18 cellular contexts compared by ENCODE assay signal in the genomic region with DNA sequence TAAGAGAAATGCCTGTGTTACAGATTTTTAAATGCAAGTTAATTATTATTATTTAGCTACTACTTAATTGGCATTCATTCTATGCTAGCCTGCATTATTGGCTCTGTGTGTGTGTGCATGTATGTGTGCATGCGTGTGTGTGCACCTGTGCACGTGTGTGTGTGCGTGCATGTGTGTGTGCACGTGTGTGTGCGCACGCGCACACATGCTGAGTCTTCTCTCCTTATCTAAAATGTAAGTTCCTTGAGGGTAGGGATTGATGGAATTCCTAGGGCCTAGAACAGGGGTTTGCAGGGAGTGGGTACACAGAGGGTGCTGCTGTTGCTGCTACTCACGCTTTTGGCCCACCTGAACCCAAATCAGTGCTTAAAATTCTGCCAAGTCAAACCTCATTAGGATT. TPM values are rescaled to one million over a fixed set of nuclear protein-coding genes. Genes with fewer than 3 reads are reported as not detected.
A peak's percentile ranks its signal among the peaks of the same experiment; 100 is the strongest.
DNase-seq lines count a peak whose midpoint lies in the region; ATAC-seq, FAIRE-seq and TF ChIP-seq lines count a peak whose summit lies in the region.
"Had no signal": no experiment of that assay in that cellular context is flagged by ENCODE, and none has a peak within 500 bp of the region (broad histone marks: within the 10 kb centered on the region; RNA-seq: fewer than 3 reads in every experiment).

No MANE protein-coding gene starts in this region.

- no peak for FAIRE-seq in A549 (lab: Jason Lieb, UNC)

- H3K27ac ChIP-seq in A549 (peak overlapping the region; percentile 61 to 81), mucosa of rectum (ENCODE audit: low read depth in 2 of 2, low read length in 2 of 2) (peak overlapping the region; percentile 60 to 94)
- peak overlapping the region; percentile 20 for H3K27ac ChIP-seq in CD4-positive, alpha-beta memory T cell (ENCODE audit: low read depth, low read length)
- H3K27ac ChIP-seq: left ventricle myocardium inferior had no signal

- CTCF ChIA-PET in A549 (lab: Yijun Ruan, JAX), result interaction anchor here (0.9 to 1.2 kb wide), 2 partner anchors 28 to 35 kb away, joined by 3 read pairs; no protein-coding TSS in a partner anchor
- CTCF ChIA-PET in CD4-positive, alpha-beta memory T cell (lab: Charles Lee; ENCODE audit: partially characterized antibody), result interaction anchor here (0.8 to 1.8 kb wide), 3 partner anchors 42 to 220 kb away, joined by 3 to 4 read pairs (median 3); no protein-coding TSS in a partner anchor

- TF ChIP-seq CTCF in A549 (IDR thresholded peaks at IDR 0.05), result no peak

- peak overlapping the region; percentile 43 for H3K4me2 ChIP-seq in A549

- ATAC-seq in A549, result no peak
- no peak for ATAC-seq in GM21737 (IDR thresholded peaks at IDR 0.05; ENCODE audit: unreplicated experiment)
- ATAC-seq: HCT116 had no signal

- H3K9ac ChIP-seq in mucosa of rectum (ENCODE audit: low read depth in 1 of 2, low read length in 2 of 2), result no peak overlapping the region

- no peaks in the 10 kb centered on the region for H3K9me3 Mint-ChIP-seq in CD4-positive, alpha-beta memory T cell
- H3K9me3 Mint-ChIP-seq in activated T-helper 1 cell treated with anti-CD3 and anti-CD28 coated beads, Interleukin-12 subunit alpha, Interleukin-12 subunit beta, Interleukin-2, Interleukin-4 antibody, amounts not matched to agents 30 ng/mL and 10 ng/mL and 1 ng/mL, durations not matched to agents 14 hours and 24 hours and 36 hours, result peaks cover 2% of the 10 kb centered on the region
- H3K9me3 Mint-ChIP-seq: naive thymus-derived CD8-positive, alpha-beta T cell had no signal

- peaks cover 69% of the 10 kb centered on the region for H3K4me1 ChIP-seq in A549
- peaks cover 50% of the 10 kb centered on the region for H3K4me1 ChIP-seq in CD4-positive, alpha-beta memory T cell (ENCODE audit: insufficient read depth, low read length)
- peaks cover 33 to 74% of the 10 kb centered on the region in 2 donors for H3K4me1 ChIP-seq in mucosa of rectum (ENCODE audit: control insufficient read depth in 2 of 2, insufficient read depth in 2 of 2, low read length in 2 of 2)

- intact Hi-C loops in CD4-positive, alpha-beta memory T cell (cut with micrococcal nuclease), result loop anchor here (2.0 kb wide), 1 partner anchor 17 kb away; no protein-coding TSS in a partner anchor
- intact Hi-C loops in activated T-helper 1 cell treated with anti-CD3 and anti-CD28 coated beads, Interleukin-12 subunit alpha, Interleukin-12 subunit beta, Interleukin-2, Interleukin-4 antibody, amounts not matched to agents 30 ng/mL and 10 ng/mL and 1 ng/mL, durations not matched to agents 14 hours and 24 hours and 36 hours (cut with micrococcal nuclease), result no loop called here

- 98% methylated on average over 8 of the region's 8 CpGs for WGBS in A549 (ENCODE audit: missing lambda C conversion rate)

- TF ChIP-seq EP300 in A549 (IDR thresholded peaks at IDR 0.05), result no peak

- H3K9me3 ChIP-seq in A549, result no peaks in the 10 kb centered on the region
- H3K9me3 ChIP-seq in CD4-positive, alpha-beta memory T cell (ENCODE audit: control insufficient read depth in 1 of 2, low read length in 2 of 2), result no peaks in the 10 kb centered on the region
- no peaks in the 10 kb centered on the region for H3K9me3 ChIP-seq in mucosa of rectum (ENCODE audit: control insufficient read depth in 2 of 2, low read length in 2 of 2)
- H3K9me3 ChIP-seq: left ventricle myocardium inferior had no signal

- H3K4me3 Mint-ChIP-seq in CD4-positive, alpha-beta memory T cell, result peak overlapping the region in 6 of 8 donors; percentile 2 to 67 (median 45)
- no peak overlapping the region for H3K4me3 Mint-ChIP-seq in activated T-helper 1 cell treated with anti-CD3 and anti-CD28 coated beads, Interleukin-12 subunit alpha, Interleukin-12 subunit beta, Interleukin-2, Interleukin-4 antibody, amounts not matched to agents 30 ng/mL and 10 ng/mL and 1 ng/mL, durations not matched to agents 14 hours and 24 hours and 36 hours

- peaks cover 20 to 43% of the 10 kb centered on the region in 2 donors for H3K36me3 Mint-ChIP-seq in CD4-positive, alpha-beta memory T cell
- H3K36me3 Mint-ChIP-seq in activated T-helper 1 cell treated with anti-CD3 and anti-CD28 coated beads, Interleukin-12 subunit alpha, Interleukin-12 subunit beta, Interleukin-2, Interleukin-4 antibody, amounts not matched to agents 30 ng/mL and 10 ng/mL and 1 ng/mL, durations not matched to agents 14 hours and 24 hours and 36 hours (ENCODE audit: low read depth), result peaks cover 38% of the 10 kb centered on the region

- no peaks in the 10 kb centered on the region for H3K27me3 ChIP-seq in CD4-positive, alpha-beta memory T cell (ENCODE audit: insufficient read depth, low read length)
- H3K27me3 ChIP-seq in mucosa of rectum (ENCODE audit: control insufficient read depth in 2 of 2, insufficient read depth in 2 of 2, low read length in 2 of 2), result no peaks in the 10 kb centered on the region

- no peak overlapping the region for H3K4me3 ChIP-seq in A549
- no peak overlapping the region for H3K4me3 ChIP-seq in CD4-positive, alpha-beta memory T cell (ENCODE audit: low read length in 2 of 2)
- H3K4me3 ChIP-seq in mucosa of rectum (ENCODE audit: low read length in 2 of 2), result no peak overlapping the region
- H3K4me3 ChIP-seq: left ventricle myocardium inferior had no signal

- H3K4me1 Mint-ChIP-seq in CD4-positive, alpha-beta memory T cell, result peaks cover 48 to 65% (median 62%) of the 10 kb centered on the region in 4 donors
- H3K4me1 Mint-ChIP-seq in activated T-helper 1 cell treated with anti-CD3 and anti-CD28 coated beads, Interleukin-12 subunit alpha, Interleukin-12 subunit beta, Interleukin-2, Interleukin-4 antibody, amounts not matched to agents 30 ng/mL and 10 ng/mL and 1 ng/mL, durations not matched to agents 14 hours and 24 hours and 36 hours (ENCODE audit: low read depth), result peaks cover 43% of the 10 kb centered on the region

- POLR2A ChIA-PET in A549 (lab: Yijun Ruan, JAX), result no interaction called here
- POLR2A ChIA-PET in CD4-positive, alpha-beta memory T cell (lab: Charles Lee; ENCODE audit: partially characterized antibody), result interaction anchor here (1.9 kb wide), 1 partner anchor 18 kb away, joined by 9 read pairs; no protein-coding TSS in a partner anchor

- TF ChIP-seq RAD21 in A549 (conservative IDR thresholded peaks at IDR 0.05 in 1 of 2, IDR thresholded peaks at IDR 0.05 in 1 of 2), result no peak

- no peak for TF ChIP-seq POLR2A in A549 (IDR thresholded peaks at IDR 0.05; ENCODE audit: low read length)

- H3K27me3 Mint-ChIP-seq in CD4-positive, alpha-beta memory T cell, result no peaks in the 10 kb centered on the region
- H3K27me3 Mint-ChIP-seq in activated T-helper 1 cell treated with anti-CD3 and anti-CD28 coated beads, Interleukin-12 subunit alpha, Interleukin-12 subunit beta, Interleukin-2, Interleukin-4 antibody, amounts not matched to agents 30 ng/mL and 10 ng/mL and 1 ng/mL, durations not matched to agents 14 hours and 24 hours and 36 hours (ENCODE audit: insufficient read depth), result no peaks in the 10 kb centered on the region
- H3K27me3 Mint-ChIP-seq: naive thymus-derived CD8-positive, alpha-beta T cell had no signal

- DNase-seq in A549 (ENCODE audit: low read depth in 1 of 2, low spot score in 1 of 2) (no peak), NCI-H748 treated with DMSO at 0.1 percent for 48 hours (lab: John Stamatoyannopoulos, UW) (no peak), Ammon's horn (ENCODE audit: low spot score) (no peak), NCI-H2171 treated with DMSO at 0.1 percent for 48 hours (lab: John Stamatoyannopoulos, UW) (no peak)
- DNase-seq in CD4-positive, alpha-beta memory T cell, result no peak
- DNase-seq in activated T-helper 1 cell treated with anti-CD3 and anti-CD28 coated beads, Interleukin-12 subunit alpha, Interleukin-12 subunit beta, Interleukin-2, Interleukin-4 antibody, amounts not matched to agents 30 ng/mL and 10 ng/mL and 1 ng/mL, durations not matched to agents 14 hours and 24 hours and 36 hours (ENCODE audit: low spot score), result no peak
- DNase-seq: activated CD4-positive, alpha-beta T cell treated with anti-CD3 and anti-CD28 coated beads, Interleukin-2, amount 50 U/mL, for 1 hour; activated effector memory CD4-positive, alpha-beta T cell treated with Interleukin-2 at 50 U/mL for 16 hours; aorta; left ventricle myocardium inferior; NCI-H1930; NCI-H510A; SHP77; T-helper 9 cell had no signal

- H3K36me3 ChIP-seq in CD4-positive, alpha-beta memory T cell (ENCODE audit: insufficient read depth, low read length), result peaks cover 4% of the 10 kb centered on the region
- H3K36me3 ChIP-seq in mucosa of rectum (ENCODE audit: control insufficient read depth in 2 of 2, insufficient read depth in 2 of 2, low read length in 2 of 2), result no peaks in the 10 kb centered on the region
- H3K36me3 ChIP-seq: left ventricle myocardium inferior had no signal

- peak overlapping the region; percentile 27 to 93 (median 68) for H3K27ac Mint-ChIP-seq in CD4-positive, alpha-beta memory T cell
- H3K27ac Mint-ChIP-seq in activated T-helper 1 cell treated with anti-CD3 and anti-CD28 coated beads, Interleukin-12 subunit alpha, Interleukin-12 subunit beta, Interleukin-2, Interleukin-4 antibody, amounts not matched to agents 30 ng/mL and 10 ng/mL and 1 ng/mL, durations not matched to agents 14 hours and 24 hours and 36 hours, result peak overlapping the region; percentile 90

TF ChIP-seq in A549, 52 proteins besides CTCF, POLR2A, EP300 and RAD21 (continues in another document):
- no peak for TF ChIP-seq JUN (IDR thresholded peaks at IDR 0.05)
- TF ChIP-seq, protein P1, sequence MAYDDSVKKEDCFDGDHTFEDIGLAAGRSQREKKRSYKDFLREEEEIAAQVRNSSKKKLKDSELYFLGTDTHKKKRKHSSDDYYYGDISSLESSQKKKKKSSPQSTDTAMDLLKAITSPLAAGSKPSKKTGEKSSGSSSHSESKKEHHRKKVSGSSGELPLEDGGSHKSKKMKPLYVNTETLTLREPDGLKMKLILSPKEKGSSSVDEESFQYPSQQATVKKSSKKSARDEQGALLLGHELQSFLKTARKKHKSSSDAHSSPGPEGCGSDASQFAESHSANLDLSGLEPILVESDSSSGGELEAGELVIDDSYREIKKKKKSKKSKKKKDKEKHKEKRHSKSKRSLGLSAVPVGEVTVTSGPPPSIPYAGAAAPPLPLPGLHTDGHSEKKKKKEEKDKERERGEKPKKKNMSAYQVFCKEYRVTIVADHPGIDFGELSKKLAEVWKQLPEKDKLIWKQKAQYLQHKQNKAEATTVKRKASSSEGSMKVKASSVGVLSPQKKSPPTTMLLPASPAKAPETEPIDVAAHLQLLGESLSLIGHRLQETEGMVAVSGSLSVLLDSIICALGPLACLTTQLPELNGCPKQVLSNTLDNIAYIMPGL (CRISPR knock-in tag; IDR thresholded peaks at IDR 0.05; ENCODE audit: borderline replicate concordance), result no peak

RNA-seq across cellular contexts. Expression of a gene that starts 43.8 kb away (rescaled TPM):
- polyA plus RNA-seq in A549 (2011; rRNA removed), result 79.6 and 82.5 TPM in 2 replicates
- 58.4 and 71.1 TPM in 2 replicates for polyA plus RNA-seq in A549 (2012; cell fraction: cytosol; rRNA removed)
- polyA plus RNA-seq in A549 (2012; cell fraction: nucleus; rRNA removed), result 106 and 118 TPM in 2 replicates
- polyA plus RNA-seq in A549 (2017; fragmentation: RNase III; extraction: RNeasy Plus Mini Kit Qiagen cat#74134 plus additional on column Dnase treatment), result 43.6 to 47.9 TPM (median 46.7 TPM) in 3 replicates
- 212 and 221 TPM in 2 replicates for polyA minus RNA-seq in A549 (2011; rRNA and poly(A)+ RNA removed)
- total RNA-seq in CD4-positive, alpha-beta memory T cell, result 10 to 100 TPM; 42.7 to 47.4 TPM
- 10 to 100 TPM; 17.2 to 38.5 TPM for polyA plus RNA-seq in CD4-positive, alpha-beta memory T cell
- 53.2 and 62.1 TPM in 2 replicates for total RNA-seq in activated T-helper 1 cell treated with anti-CD3 and anti-CD28 coated beads, Interleukin-12 subunit alpha, Interleukin-12 subunit beta, Interleukin-2, Interleukin-4 antibody, amounts not matched to agents 30 ng/mL and 10 ng/mL and 1 ng/mL, durations not matched to agents 14 hours and 24 hours and 36 hours

Comparison
In these comparisons a context has a peak if more than half of its experiments do, and no peak if none do; other contexts are left out.
1. H3K27ac ChIP-seq: peak in every context shown above with its lines; median percentile 77 in mucosa of rectum; 71 in A549; 20 in CD4-positive, alpha-beta memory T cell.